1 cellular context compared by ENCODE assay signal in genomic region chr5:173718469-173718868, GRCh38.
TF ChIP-seq lines count a peak whose summit lies in the region.

No MANE protein-coding gene starts in this region.

TF ChIP-seq in HepG2, 621 proteins besides CTCF, POLR2A, EP300 and RAD21 (continued from another document):
- TF ChIP-seq BCL3 (CRISPR knock-in tag; IDR thresholded peaks at IDR 0.05) = no peak
- peak; percentile 36 for TF ChIP-seq ZNF629 (CRISPR knock-in tag; conservative IDR thresholded peaks at IDR 0.05)
